Comparison of ENCODE assay signal across 8 cellular contexts in genomic region chr9:70411930-70412677, GRCh38. TPM values are rescaled to one million over a fixed set of nuclear protein-coding genes. Genes with fewer than 3 reads are reported as not detected.
DNase-seq lines count a peak whose midpoint lies in the region; ATAC-seq and TF ChIP-seq lines count a peak whose summit lies in the region.

No MANE protein-coding gene starts in this region.

- H3K36me3 ChIP-seq in A673 (ENCODE audit: insufficient read depth, low read length, poor library complexity, severe bottlenecking): no peaks in the 10 kb centered on the region

- TF ChIP-seq CTCF in A673 (conservative IDR thresholded peaks at IDR 0.05; ENCODE audit: low read depth, low read length): no peak
- TF ChIP-seq CTCF in MCF 10A (IDR thresholded peaks at IDR 0.05; ENCODE audit: unreplicated experiment): no peak

- ATAC-seq in GM18867 (IDR thresholded peaks at IDR 0.05; ENCODE audit: unreplicated experiment): peak; percentile 24
- ATAC-seq in HG03558 (IDR thresholded peaks at IDR 0.05; ENCODE audit: extremely low read depth, unreplicated experiment): peak; percentile 30
- no peak for ATAC-seq in HG03521 (IDR thresholded peaks at IDR 0.05; ENCODE audit: unreplicated experiment)

- DNase-seq in A673 (ENCODE audit: low spot score): no peak
- peak; percentile 60 for DNase-seq in UCSD-AML1 (lab: John Stamatoyannopoulos, UW; ENCODE audit: unreplicated experiment)
- peak; percentile 76 for DNase-seq in MCF 10A (ENCODE audit: unreplicated experiment)
- DNase-seq in iPS-NIHi11 (ENCODE audit: low spot score): peak; percentile 66
- DNase-seq in stimulated activated CD4-positive, alpha-beta T cell treated with anti-CD3 and anti-CD28 coated beads, Interleukin-12 subunit alpha, Interleukin-12 subunit beta, amount 100 ng/mL, for 4 hours: peak; percentile 72

- no peaks in the 10 kb centered on the region for H3K27me3 ChIP-seq in A673 (replicated peaks; ENCODE audit: insufficient read depth, low read depth, low read length, poor library complexity)

- BruUV-seq in A673 (replicated peaks; lab: Mats Ljungman, UMichigan) (no TSS peak), MCF 10A (replicated peaks; lab: Mats Ljungman, UMichigan) (no TSS peak)

- no peaks in the 10 kb centered on the region for H3K27me3 Mint-ChIP-seq in MCF 10A (ENCODE audit: insufficient read depth, unreplicated experiment)

- no peak overlapping the region for H3K27ac ChIP-seq in A673 (ENCODE audit: low read depth, low read length, poor library complexity, severe bottlenecking)

- no peaks in the 10 kb centered on the region for H3K9me3 ChIP-seq in A673 (ENCODE audit: low read depth, low read length, poor library complexity, severe bottlenecking)

- POLR2A ChIA-PET in A673 (lab: Charles Lee; ENCODE audit: low non-redundant PET) (no interaction called here), MCF 10A (lab: Yijun Ruan, JAX) (interaction anchor here (0.5 to 4.3 kb wide), 19 partner anchors 8 to 190 kb away, joined by 3 to 76 read pairs (median 5); partner anchors contain the start of gene SMC5)

- H3K4me1 Mint-ChIP-seq in MCF 10A (ENCODE audit: insufficient read depth, unreplicated experiment): peaks cover 23% of the 10 kb centered on the region

- H3K4me1 ChIP-seq in A673 (ENCODE audit: insufficient read depth, low read length, poor library complexity, severe bottlenecking): peaks cover 15% of the 10 kb centered on the region

- no peaks in the 10 kb centered on the region for H3K9me3 Mint-ChIP-seq in MCF 10A (ENCODE audit: unreplicated experiment)

- peak overlapping the region; percentile 98 for H3K4me3 Mint-ChIP-seq in MCF 10A (ENCODE audit: unreplicated experiment)

- H3K36me3 Mint-ChIP-seq in MCF 10A (ENCODE audit: insufficient read depth, unreplicated experiment): peaks cover 6% of the 10 kb centered on the region

- CTCF ChIA-PET in A673 (lab: Charles Lee) (interaction anchor here (0.9 kb wide), 1 partner anchor 190 kb away, joined by 3 read pairs; no protein-coding TSS in a partner anchor), MCF 10A (lab: Yijun Ruan, JAX) (interaction anchor here (0.5 to 1.5 kb wide), 5 partner anchors 9 to 190 kb away, joined by 3 to 7 read pairs (median 4); no protein-coding TSS in a partner anchor)

- intact Hi-C loops in A673 (cut with micrococcal nuclease; ENCODE audit: unreplicated experiment): loop anchor here (10.0 kb wide), 1 partner anchor 157 kb away; the partner anchor contains the start of gene SMC5
- intact Hi-C loops in MCF 10A (cut with micrococcal nuclease): loop anchor here (1.0 to 5.0 kb wide), 3 partner anchors 8 to 190 kb away; no protein-coding TSS in a partner anchor

- peak overlapping the region; percentile 99 for H3K27ac Mint-ChIP-seq in MCF 10A (ENCODE audit: low read depth, unreplicated experiment)

- peak overlapping the region; percentile 64 for H3K4me3 ChIP-seq in A673 (ENCODE audit: low read depth, low read length, poor library complexity, severe bottlenecking)

RNA-seq across cellular contexts. Expression of gene KLF9, which starts 2.4 kb away (rescaled TPM):
- total RNA-seq in A673 (2021) (0.34 and 1.0 TPM in 2 replicates), MCF 10A (2022) (5.9 and 8.9 TPM in 2 replicates)
